15 cellular contexts compared by ENCODE assay signal in the genomic region with DNA sequence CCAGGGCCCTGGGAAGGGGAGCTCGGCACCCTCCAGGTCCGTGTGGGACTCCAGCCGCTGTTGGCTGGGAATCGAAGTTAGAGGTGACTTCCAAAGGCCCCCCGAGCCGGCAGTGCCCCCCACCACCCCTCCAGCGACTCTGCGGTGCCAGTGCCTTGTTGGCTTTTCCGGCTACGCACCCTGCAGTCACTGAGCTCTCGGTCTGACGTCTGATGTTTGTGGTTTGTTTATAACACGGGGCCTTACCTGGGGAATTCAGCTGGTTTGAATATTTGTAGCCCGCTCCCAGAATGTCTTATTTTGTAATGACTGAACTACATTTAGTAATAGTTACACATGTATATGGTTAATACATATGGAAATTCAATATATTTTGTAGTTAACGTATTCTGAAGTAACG. TPM values are rescaled to one million over a fixed set of nuclear protein-coding genes. Genes with fewer than 3 reads are reported as not detected.
A peak's percentile ranks its signal among the peaks of the same experiment; 100 is the strongest.
DNase-seq lines count a peak whose midpoint lies in the region; ATAC-seq and TF ChIP-seq lines count a peak whose summit lies in the region.
"Had no signal": no experiment of that assay in that cellular context is flagged by ENCODE, and none has a peak within 500 bp of the region (broad histone marks: within the 10 kb centered on the region; RNA-seq: fewer than 3 reads in every experiment).

No MANE protein-coding gene starts in this region.

- H3K4me3 ChIP-seq in BLaER1 (no peak overlapping the region), HUES48 (ENCODE audit: low read depth, low read length) (no peak overlapping the region)
- H3K4me3 ChIP-seq: A549 had no signal

- H3K4me1 Mint-ChIP-seq in activated B cell treated with CpG ODN at 0.5 μM for 24 hours (peaks cover 9% of the 10 kb centered on the region), naive B cell (peaks cover 0 to 7% (median 4%) of the 10 kb centered on the region in 3 donors)

- CTCF ChIA-PET in activated B cell treated with CpG ODN at 0.5 μM for 24 hours (lab: Charles Lee), result no interaction called here

- ATAC-seq in activated B cell treated with CpG ODN at 0.5 μM for 24 hours (ENCODE audit: low read depth), result peak; percentile 61
- peak; percentile 25 to 55 for ATAC-seq in naive B cell (ENCODE audit: low read depth in 2 of 2)
- ATAC-seq in HG03469 (IDR thresholded peaks at IDR 0.05; ENCODE audit: unreplicated experiment), result no peak
- ATAC-seq in HG03565 (IDR thresholded peaks at IDR 0.05; ENCODE audit: unreplicated experiment), result no peak
- ATAC-seq in HG02852 (IDR thresholded peaks at IDR 0.05; ENCODE audit: unreplicated experiment), result no peak

- intact Hi-C loops in activated B cell treated with CpG ODN at 0.5 μM for 24 hours (cut with micrococcal nuclease), result loop anchor here (2.0 kb wide), 1 partner anchor 16 kb away; no protein-coding TSS in a partner anchor

- no peak for TF ChIP-seq CTCF in activated B cell treated with CpG ODN at 0.5 μM for 24 hours (IDR thresholded peaks at IDR 0.05)

- H3K9me3 Mint-ChIP-seq in activated B cell treated with CpG ODN at 0.5 μM for 24 hours (no peaks in the 10 kb centered on the region), naive B cell (peaks cover 0 to 2% (median 0%) of the 10 kb centered on the region in 7 donors)

- H3K9me3 ChIP-seq in BLaER1, result peaks cover 8% of the 10 kb centered on the region
- no peaks in the 10 kb centered on the region for H3K9me3 ChIP-seq in HUES48 (ENCODE audit: control insufficient read depth, insufficient read depth, low read length)
- H3K9me3 ChIP-seq: A549 had no signal

- POLR2A ChIA-PET in activated B cell treated with CpG ODN at 0.5 μM for 24 hours (lab: Charles Lee), result interaction anchor here (0.5 to 1.4 kb wide), 7 partner anchors 17 to 704 kb away, joined by 3 to 13 read pairs (median 4); partner anchors contain the start of genes GFER and UBE2I

- peaks cover 29% of the 10 kb centered on the region for H3K36me3 Mint-ChIP-seq in activated B cell treated with CpG ODN at 0.5 μM for 24 hours (ENCODE audit: low read depth)
- H3K36me3 Mint-ChIP-seq in naive B cell, result peaks cover 0 to 4% of the 10 kb centered on the region in 2 donors

- H3K27me3 Mint-ChIP-seq in activated B cell treated with CpG ODN at 0.5 μM for 24 hours (no peaks in the 10 kb centered on the region), naive B cell (no peaks in the 10 kb centered on the region)

- H3K4me2 ChIP-seq in BLaER1, result peak overlapping the region; percentile 47
- H3K4me2 ChIP-seq: A549 had no signal

- H3K27ac Mint-ChIP-seq in activated B cell treated with CpG ODN at 0.5 μM for 24 hours (peak overlapping the region; percentile 77), naive B cell (peak overlapping the region in 3 of 6 donors; percentile 6 to 85 (median 63))

- peaks cover 72% of the 10 kb centered on the region for H4K20me1 ChIP-seq in BLaER1

- no peak overlapping the region for H3K9ac ChIP-seq in BLaER1
- no peak overlapping the region for H3K9ac ChIP-seq in HUES48 (ENCODE audit: low read depth, low read length)

- H3K36me3 ChIP-seq in BLaER1 (peaks cover 56% of the 10 kb centered on the region), HUES48 (ENCODE audit: control insufficient read depth, insufficient read depth, low read length) (peaks cover 35% of the 10 kb centered on the region)

- H3K4me3 Mint-ChIP-seq in activated B cell treated with CpG ODN at 0.5 μM for 24 hours (peak overlapping the region; percentile 46), naive B cell (peak overlapping the region in 1 of 8 donors; percentile 18)

- DNase-seq in activated B cell treated with CpG ODN at 0.5 μM for 24 hours (no peak), naive B cell (no peak), T-helper 2 cell (no peak)
- DNase-seq: IMR-90, NCI-H1105, NCI-H1694, NCI-H2227 treated with DMSO at 0.1 percent for 48 hours, NCI-H524, SHP77 had no signal

- H3K4me1 ChIP-seq in BLaER1, result peaks cover 58% of the 10 kb centered on the region
- peaks cover 3% of the 10 kb centered on the region; the same call in 1 of the 2 replicates for H3K4me1 ChIP-seq in HUES48 (ENCODE audit: control insufficient read depth, insufficient read depth, low read length)

- H3K27ac ChIP-seq in BLaER1, result no peak overlapping the region
- peak overlapping the region; percentile 5 for H3K27ac ChIP-seq in HUES48 (ENCODE audit: low read depth, low read length)

- H3K27me3 ChIP-seq in BLaER1, result peaks cover 14% of the 10 kb centered on the region
- no peaks in the 10 kb centered on the region for H3K27me3 ChIP-seq in HUES48 (ENCODE audit: control insufficient read depth, insufficient read depth, low read length)

RNA-seq across cellular contexts. Expression of gene BAIAP3, which starts 7.1 kb away (rescaled TPM):
- 6.5 and 8.5 TPM in 2 replicates for total RNA-seq in activated B cell treated with CpG ODN at 0.5 μM for 24 hours
- polyA plus RNA-seq in naive B cell (ENCODE audit: low read depth in 6 of 6), result 1 to 10 TPM in 1 of 6 donors, under 1 TPM in 4, not detected in 1; 0.20 to 1.3 (median 0.67) TPM

RNA-seq across cellular contexts. Expression of gene UBE2I, which starts 16.9 kb away (rescaled TPM):
- total RNA-seq in activated B cell treated with CpG ODN at 0.5 μM for 24 hours, result 220 and 240 TPM in 2 replicates
- polyA plus RNA-seq in naive B cell (ENCODE audit: low read depth in 6 of 6), result 100 to 1,000 TPM in 5 of 6 donors, 10 to 100 TPM in 1; 99.5 to 121 (median 114) TPM

RNA-seq across cellular contexts. Expression of gene TSR3, which starts 25.3 kb away (rescaled TPM):
- 45.3 and 49.0 TPM in 2 replicates for total RNA-seq in activated B cell treated with CpG ODN at 0.5 μM for 24 hours
- polyA plus RNA-seq in naive B cell (ENCODE audit: low read depth in 6 of 6), result 100 to 1,000 TPM in 3 of 6 donors, 10 to 100 TPM in 3; 87.9 to 103 (median 99.1) TPM

RNA-seq across cellular contexts. Expression of gene GNPTG, which starts 25.4 kb away (rescaled TPM):
- 36.3 and 40.2 TPM in 2 replicates for total RNA-seq in activated B cell treated with CpG ODN at 0.5 μM for 24 hours
- polyA plus RNA-seq in naive B cell (ENCODE audit: low read depth in 6 of 6), result 10 to 100 TPM; 39.7 to 52.1 (median 44.6) TPM

Comparison
In these comparisons a context has a peak if more than half of its experiments do, and no peak if none do; other contexts are left out.
1. ATAC-seq: peak in activated B cell treated with CpG ODN at 0.5 μM for 24 hours (single experiment) and naive B cell (2 of 2); none in HG03469 (single experiment), HG03565 (single experiment) and HG02852 (single experiment).